In the genomic region with DNA sequence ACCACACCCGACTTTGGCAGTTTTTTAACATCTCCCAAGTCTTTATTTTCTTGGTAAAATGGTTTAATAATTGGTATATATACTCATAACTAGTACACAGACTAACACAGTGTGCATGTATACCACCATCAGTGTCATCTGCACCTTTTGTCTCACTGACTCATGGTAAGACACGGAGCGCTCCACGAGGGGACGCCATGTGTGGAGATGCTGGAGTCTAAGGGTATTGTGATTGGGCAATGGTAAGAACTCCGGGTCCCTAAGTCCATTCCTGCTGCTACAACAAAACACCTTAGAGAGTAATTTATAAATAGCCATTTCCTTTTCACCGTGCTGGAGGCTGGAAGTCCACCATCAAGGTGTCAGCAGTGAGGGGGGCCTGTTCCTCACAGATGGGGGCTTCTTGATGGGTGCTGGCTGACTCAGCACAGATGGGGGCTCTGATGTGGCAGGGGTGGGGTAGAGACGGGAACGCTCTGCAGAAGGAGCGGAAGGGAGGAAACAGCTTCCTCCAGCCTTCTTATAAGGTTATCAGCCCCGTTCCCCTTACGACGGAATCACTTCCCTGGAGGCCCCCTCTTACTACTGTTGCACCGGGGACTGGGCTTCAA, we compare ENCODE assay signal across 8 cellular contexts. TPM values are rescaled to one million over a fixed set of nuclear protein-coding genes. Genes with fewer than 3 reads are reported as not detected.
DNase-seq lines count a peak whose midpoint lies in the region; TF ChIP-seq lines count a peak whose summit lies in the region.

No MANE protein-coding gene starts in this region.

- no peak for TF ChIP-seq CTCF in liver (IDR thresholded peaks at IDR 0.05; ENCODE audit: low read depth, low read length, missing input control)

- H3K4me3 ChIP-seq in liver (ENCODE audit: low read depth in 1 of 3, low read length in 3 of 3): peak overlapping the region in 2 of 3 donors; percentile 2 to 47
- peak overlapping the region; percentile 58 to 69 for H3K4me3 ChIP-seq in stomach smooth muscle (ENCODE audit: low read length in 2 of 2)
- no peak overlapping the region for H3K4me3 ChIP-seq in SJCRH30

- H3K27ac ChIP-seq in liver (ENCODE audit: low read depth in 1 of 2, low read length in 2 of 2) (no peak overlapping the region), stomach smooth muscle (ENCODE audit: low read length) (no peak overlapping the region), SJCRH30 (no peak overlapping the region)

- no peaks in the 10 kb centered on the region for H3K27me3 ChIP-seq in liver (ENCODE audit: control insufficient read depth in 4 of 4, insufficient read depth in 4 of 4, low read length in 3 of 4)
- H3K27me3 ChIP-seq in stomach smooth muscle (ENCODE audit: control insufficient read depth in 1 of 2, insufficient read depth in 2 of 2, low read length in 2 of 2): no peaks in the 10 kb centered on the region
- no peaks in the 10 kb centered on the region for H3K27me3 ChIP-seq in SJCRH30

- TF ChIP-seq RAD21 in liver (IDR thresholded peaks at IDR 0.05): no peak

- DNase-seq in SIG-M5 treated with dmso at 0.1 percent for 504 hours (lab: John Stamatoyannopoulos, UW; ENCODE audit: unreplicated experiment) (peak; percentile 60), SIG-M5 (lab: John Stamatoyannopoulos, UW) (no peak), activated T-helper 1 cell treated with Interleukin-2 at 50 U/mL for 16 hours (ENCODE audit: low read depth) (peak; percentile 9), iPS-NIHi7 (ENCODE audit: extremely low spot score) (no peak), H4 (ENCODE audit: low spot score) (no peak), SJCRH30 (no peak)

- peaks cover 0 to 12% (median 4%) of the 10 kb centered on the region in 4 donors for H3K4me1 ChIP-seq in liver (ENCODE audit: control insufficient read depth in 4 of 4, insufficient read depth in 4 of 4, low read length in 3 of 4)
- peaks cover 7% of the 10 kb centered on the region for H3K4me1 ChIP-seq in stomach smooth muscle (ENCODE audit: control insufficient read depth, insufficient read depth, low read length)
- H3K4me1 ChIP-seq in SJCRH30: no peaks in the 10 kb centered on the region

- no peaks in the 10 kb centered on the region for H3K9me3 ChIP-seq in liver (ENCODE audit: control insufficient read depth in 4 of 4, low read length in 3 of 4)
- no peaks in the 10 kb centered on the region for H3K9me3 ChIP-seq in stomach smooth muscle (ENCODE audit: control insufficient read depth in 2 of 2, low read length in 2 of 2)
- H3K9me3 ChIP-seq in SJCRH30 (replicated peaks): no peaks in the 10 kb centered on the region

- 64% methylated on average over 14 of the region's 14 CpGs for WGBS in liver

- no peaks in the 10 kb centered on the region for H3K36me3 ChIP-seq in liver (ENCODE audit: control insufficient read depth in 4 of 4, insufficient read depth in 3 of 4, low read depth in 1 of 4, low read length in 3 of 4)
- no peaks in the 10 kb centered on the region for H3K36me3 ChIP-seq in stomach smooth muscle (ENCODE audit: control insufficient read depth in 2 of 2, insufficient read depth in 2 of 2, low read length in 2 of 2)
- no peaks in the 10 kb centered on the region for H3K36me3 ChIP-seq in SJCRH30

- H3K9ac ChIP-seq in liver (ENCODE audit: low read depth in 1 of 2, low read length in 2 of 2) (no peak overlapping the region), stomach smooth muscle (ENCODE audit: low read length in 2 of 2) (no peak overlapping the region)

TF ChIP-seq in liver, 16 proteins besides CTCF, POLR2A, EP300 and RAD21:
- TF ChIP-seq JUND (IDR thresholded peaks at IDR 0.05): no peak
- TF ChIP-seq RXRA (IDR thresholded peaks at IDR 0.05): no peak
- TF ChIP-seq YY1 (IDR thresholded peaks at IDR 0.05): no peak
- TF ChIP-seq EGR1 (IDR thresholded peaks at IDR 0.05; ENCODE audit: low read depth in 2 of 2): no peak
- TF ChIP-seq, protein P1, sequence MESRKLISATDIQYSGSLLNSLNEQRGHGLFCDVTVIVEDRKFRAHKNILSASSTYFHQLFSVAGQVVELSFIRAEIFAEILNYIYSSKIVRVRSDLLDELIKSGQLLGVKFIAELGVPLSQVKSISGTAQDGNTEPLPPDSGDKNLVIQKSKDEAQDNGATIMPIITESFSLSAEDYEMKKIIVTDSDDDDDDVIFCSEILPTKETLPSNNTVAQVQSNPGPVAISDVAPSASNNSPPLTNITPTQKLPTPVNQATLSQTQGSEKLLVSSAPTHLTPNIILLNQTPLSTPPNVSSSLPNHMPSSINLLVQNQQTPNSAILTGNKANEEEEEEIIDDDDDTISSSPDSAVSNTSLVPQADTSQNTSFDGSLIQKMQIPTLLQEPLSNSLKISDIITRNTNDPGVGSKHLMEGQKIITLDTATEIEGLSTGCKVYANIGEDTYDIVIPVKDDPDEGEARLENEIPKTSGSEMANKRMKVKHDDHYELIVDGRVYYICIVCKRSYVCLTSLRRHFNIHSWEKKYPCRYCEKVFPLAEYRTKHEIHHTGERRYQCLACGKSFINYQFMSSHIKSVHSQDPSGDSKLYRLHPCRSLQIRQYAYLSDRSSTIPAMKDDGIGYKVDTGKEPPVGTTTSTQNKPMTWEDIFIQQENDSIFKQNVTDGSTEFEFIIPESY (IDR thresholded peaks at IDR 0.05): no peak
- no peak for TF ChIP-seq TAF1 (conservative IDR thresholded peaks at IDR 0.05)
- TF ChIP-seq NR2F2 (IDR thresholded peaks at IDR 0.05): no peak
- TF ChIP-seq FOXA1 (IDR thresholded peaks at IDR 0.05): no peak
- no peak for TF ChIP-seq GABPA (IDR thresholded peaks at IDR 0.05 in 1 of 2, conservative IDR thresholded peaks at IDR 0.05 in 1 of 2)
- no peak for TF ChIP-seq FOXA2 (IDR thresholded peaks at IDR 0.05)
- TF ChIP-seq, protein P2, sequence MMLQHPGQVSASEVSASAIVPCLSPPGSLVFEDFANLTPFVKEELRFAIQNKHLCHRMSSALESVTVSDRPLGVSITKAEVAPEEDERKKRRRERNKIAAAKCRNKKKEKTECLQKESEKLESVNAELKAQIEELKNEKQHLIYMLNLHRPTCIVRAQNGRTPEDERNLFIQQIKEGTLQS (IDR thresholded peaks at IDR 0.05): no peak

RNA-seq across cellular contexts. Expression of a gene that starts 42.0 kb away (rescaled TPM):
- total RNA-seq in liver: under 1 TPM; 0.09 to 0.50 TPM
- polyA plus RNA-seq in liver: under 1 TPM; 0.09 to 0.10 TPM
- total RNA-seq in H4 (2014; rRNA removed; shearing (Covaris generic)): not detected in 2 replicates
- 0.08 TPM in 1 of 2 replicates, not detected in the other for total RNA-seq in SJCRH30 (2014; rRNA removed; shearing (Covaris generic))

Comparison
In these comparisons a context has a peak if more than half of its experiments do, and no peak if none do; other contexts are left out.
1. DNase-seq: peak in SIG-M5 treated with dmso at 0.1 percent for 504 hours (single experiment) and activated T-helper 1 cell treated with Interleukin-2 at 50 U/mL for 16 hours (single experiment); none in SIG-M5 (single experiment), iPS-NIHi7 (single experiment), H4 (single experiment) and SJCRH30 (0 of 2).